ENCODE assay signal across 11 cellular contexts in genomic region chr1:175514309-175515001, GRCh38.
DNase-seq lines count a peak whose midpoint lies in the region; ATAC-seq, FAIRE-seq and TF ChIP-seq lines count a peak whose summit lies in the region.
"Had no signal": no experiment of that assay in that cellular context is flagged by ENCODE, and none has a peak within 500 bp of the region (broad histone marks: within the 10 kb centered on the region; RNA-seq: fewer than 3 reads in every experiment).

No MANE protein-coding gene starts in this region.

- CTCF ChIA-PET in activated B cell treated with CpG ODN at 0.5 μM for 24 hours (lab: Charles Lee), result no interaction called here

- peaks cover 31% of the 10 kb centered on the region for H3K4me1 Mint-ChIP-seq in activated B cell treated with CpG ODN at 0.5 μM for 24 hours

- H3K27ac Mint-ChIP-seq in activated B cell treated with CpG ODN at 0.5 μM for 24 hours, result no peak overlapping the region

- no peak overlapping the region for H3K27ac ChIP-seq in adrenal gland
- H3K27ac ChIP-seq: cardiac muscle cell had no signal

- no peaks in the 10 kb centered on the region for H3K27me3 ChIP-seq in adrenal gland
- H3K27me3 ChIP-seq: cardiac muscle cell had no signal

- TF ChIP-seq CTCF in activated B cell treated with CpG ODN at 0.5 μM for 24 hours (IDR thresholded peaks at IDR 0.05) (no peak), adrenal gland (IDR thresholded peaks at IDR 0.05) (no peak)

- no peak for TF ChIP-seq POLR2A in adrenal gland (IDR thresholded peaks at IDR 0.05)

- 19 to 23% (median 20%) methylated on average over 9 of the region's 9 CpGs for WGBS in adrenal gland, 4 donors

- peak; percentile 72 for ATAC-seq in HG02981 (IDR thresholded peaks at IDR 0.05; ENCODE audit: unreplicated experiment)
- peak; percentile 72 for ATAC-seq in activated B cell treated with CpG ODN at 0.5 μM for 24 hours (ENCODE audit: low read depth)
- no peak for ATAC-seq in HG02623 (IDR thresholded peaks at IDR 0.05; ENCODE audit: unreplicated experiment)
- ATAC-seq: HCT116 had no signal

- no peaks in the 10 kb centered on the region for H3K36me3 ChIP-seq in adrenal gland (replicated peaks in 1 of 2)
- H3K36me3 ChIP-seq: cardiac muscle cell had no signal

- POLR2A ChIA-PET in activated B cell treated with CpG ODN at 0.5 μM for 24 hours (lab: Charles Lee), result no interaction called here

- H3K9me3 Mint-ChIP-seq in activated B cell treated with CpG ODN at 0.5 μM for 24 hours, result peaks cover under 1% of the 10 kb centered on the region

- no peaks in the 10 kb centered on the region for H3K9me3 ChIP-seq in adrenal gland (replicated peaks in 1 of 3)

- H3K36me3 Mint-ChIP-seq in activated B cell treated with CpG ODN at 0.5 μM for 24 hours (ENCODE audit: low read depth), result peaks cover 4% of the 10 kb centered on the region

- FAIRE-seq in urothelium cell line (lab: Jason Lieb, UNC), result no peak

- intact Hi-C loops in activated B cell treated with CpG ODN at 0.5 μM for 24 hours (cut with micrococcal nuclease) (loop anchor here (5.0 kb wide), 1 partner anchor 88 kb away; no protein-coding TSS in a partner anchor), adrenal gland (cut with DNase I) (no loop called here)

- peaks cover 1% of the 10 kb centered on the region for H3K27me3 Mint-ChIP-seq in activated B cell treated with CpG ODN at 0.5 μM for 24 hours

- H3K4me1 ChIP-seq in adrenal gland (replicated peaks in 1 of 2), result no peaks in the 10 kb centered on the region

- H3K4me3 ChIP-seq in adrenal gland, result no peak overlapping the region
- H3K4me3 ChIP-seq: cardiac muscle cell had no signal

- in situ Hi-C loops in G401 (cut with HindIII; ENCODE audit: low sequenced_read_pairs), result no loop called here

- DNase-seq in G401 (ENCODE audit: low spot score) (peak; percentile 46), activated B cell treated with CpG ODN at 0.5 μM for 24 hours (no peak), lung microvascular endothelial cell (ENCODE audit: low read depth in 2 of 2) (peak; percentile 30 to 83), NCI-H446 treated with DMSO at 0.1 percent for 48 hours (lab: John Stamatoyannopoulos, UW) (no peak), adrenal gland (no peak), urothelium cell line (ENCODE audit: low spot score) (no peak)
- DNase-seq: NCI-H1436 treated with DMSO at 0.1 percent for 48 hours had no signal

- H3K4me3 Mint-ChIP-seq in activated B cell treated with CpG ODN at 0.5 μM for 24 hours, result peak overlapping the region; percentile 6

Comparison
In these comparisons a context has a peak if more than half of its experiments do, and no peak if none do; other contexts are left out.
1. DNase-seq: peak in G401 (single experiment) and lung microvascular endothelial cell (2 of 2); none in activated B cell treated with CpG ODN at 0.5 μM for 24 hours (single experiment), NCI-H446 treated with DMSO at 0.1 percent for 48 hours (single experiment), adrenal gland (0 of 7) and urothelium cell line (single experiment).